ENCODE assay signal across 25 cellular contexts in the genomic region with DNA sequence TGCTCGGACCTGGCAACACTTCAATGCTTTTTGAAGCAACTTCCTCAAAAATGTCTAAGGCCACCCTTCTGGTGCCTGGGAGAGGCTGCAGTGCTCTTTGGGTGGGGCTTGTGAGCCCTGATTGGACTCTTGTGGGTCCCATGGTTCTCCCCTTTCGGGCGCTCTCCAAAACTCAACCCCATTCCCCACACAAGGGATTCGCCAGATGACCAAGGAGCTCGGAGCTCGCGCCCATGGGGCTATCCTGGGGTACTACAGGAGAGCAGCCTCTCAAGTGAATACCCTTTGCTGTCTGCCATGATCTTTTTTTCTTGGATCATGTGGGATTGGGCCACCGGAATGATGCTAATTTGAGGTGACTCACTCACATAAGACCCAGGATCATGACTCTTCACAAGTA.
"Had no signal": no experiment of that assay in that cellular context is flagged by ENCODE, and none has a peak within 500 bp of the region (broad histone marks: within the 10 kb centered on the region; RNA-seq: fewer than 3 reads in every experiment).

No MANE protein-coding gene starts in this region.

- H3K27me3 ChIP-seq: breast epithelium had no signal

- H3K9me3 ChIP-seq: breast epithelium had no signal

- H3K4me1 ChIP-seq: breast epithelium had no signal

- H3K4me3 ChIP-seq: breast epithelium, SK-N-MC had no signal

- H3K27ac ChIP-seq: breast epithelium, SK-N-MC had no signal

- H3K36me3 ChIP-seq: breast epithelium had no signal

- DNase-seq: activated B cell treated with CpG ODN at 0.5 μM for 24 hours; activated CD4-positive, alpha-beta T cell treated with anti-CD3 and anti-CD28 coated beads for 1 hour; activated CD4-positive, alpha-beta T cell treated with anti-CD3 and anti-CD28 coated beads, Interleukin-2, amount 10 ng/mL, durations not matched to agents 24 days and 14 days; activated CD4-positive, alpha-beta T cell treated with anti-CD3 and anti-CD28 coated beads, Interleukin-2, amount 50 U/mL, for 48 hours; activated CD8-positive, alpha-beta memory T cell treated with anti-CD3 and anti-CD28 coated beads, Interleukin-2, amount 10 ng/mL, durations not matched to agents 7 days and 5 days; activated effector memory CD4-positive, alpha-beta T cell treated with Interleukin-2 at 50 U/mL for 16 hours; activated naive CD4-positive, alpha-beta T cell; activated T-cell treated with anti-CD3 and anti-CD28 coated beads, Interleukin-2, amount 50 U/mL, for 24 hours; aorta; caudate nucleus; NCI-H1105 treated with DMSO at 0.1 percent for 48 hours; NCI-H1436 treated with DMSO at 0.1 percent for 48 hours; NCI-H187; NCI-H2081; NCI-H510A treated with DMSO at 0.1 percent for 48 hours; NCI-H69; NK-92 treated with Interleukin-12 subunit alpha and Interleukin-12 subunit beta, amount 100 ng/mL, for 24 hours; OCI-M1; RPMI8226; SHP77; T-cell; T-helper 2 cell; T1000 had no signal
